1 cellular context compared by ENCODE assay signal in genomic region chr19:1082165-1082927, GRCh38.
TF ChIP-seq lines count a peak whose summit lies in the region.

No MANE protein-coding gene starts in this region.

TF ChIP-seq in GM23338, 12 proteins besides CTCF, POLR2A, EP300 and RAD21 (continued from another document):
- no peak for TF ChIP-seq NANOG (IDR thresholded peaks at IDR 0.05; ENCODE audit: borderline replicate concordance)
- TF ChIP-seq JUNB (IDR thresholded peaks at IDR 0.05; ENCODE audit: unreplicated experiment) = no peak
- TF ChIP-seq EZH2 (IDR thresholded peaks at IDR 0.05; ENCODE audit: low read depth, unreplicated experiment) = no peak
- no peak for TF ChIP-seq EZH2phosphoT487 (IDR thresholded peaks at IDR 0.05; ENCODE audit: unreplicated experiment)
- TF ChIP-seq CREB1 (CRISPR knock-in tag; IDR thresholded peaks at IDR 0.05; ENCODE audit: low read depth) = no peak
- TF ChIP-seq REST (IDR thresholded peaks at IDR 0.05; ENCODE audit: unreplicated experiment) = no peak
